ENCODE assay signal across 23 cellular contexts in the genomic region with DNA sequence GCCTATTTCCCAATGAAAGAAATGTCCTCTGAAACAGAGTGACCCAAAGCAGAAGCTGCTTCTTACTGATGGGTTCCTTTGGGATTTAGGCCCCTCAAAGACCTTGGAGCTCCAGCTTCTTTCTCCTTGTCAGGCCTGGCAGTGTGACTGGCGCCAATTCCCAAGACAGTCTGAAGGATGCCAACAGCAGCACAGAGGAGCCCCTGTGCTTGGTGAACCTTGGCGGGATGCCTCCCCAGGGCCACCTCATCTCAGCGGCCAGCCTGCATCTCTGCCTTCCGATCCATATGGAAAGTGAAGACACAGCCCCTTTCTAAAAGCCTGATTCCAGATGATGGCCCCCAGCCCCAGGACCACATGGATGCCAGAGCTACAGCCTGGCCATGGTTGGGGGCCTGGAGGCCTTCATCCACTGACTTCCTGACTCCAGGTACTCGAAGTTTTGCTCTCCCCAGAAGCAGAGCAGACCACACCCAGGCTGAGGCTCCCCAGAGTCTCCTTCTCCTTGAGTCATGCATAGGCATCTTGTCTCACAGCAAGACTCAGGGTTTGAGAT. TPM values are rescaled to one million over a fixed set of nuclear protein-coding genes. Genes with fewer than 3 reads are reported as not detected.
DNase-seq lines count a peak whose midpoint lies in the region; ATAC-seq and TF ChIP-seq lines count a peak whose summit lies in the region.
"Had no signal": no experiment of that assay in that cellular context is flagged by ENCODE, and none has a peak within 500 bp of the region (broad histone marks: within the 10 kb centered on the region; RNA-seq: fewer than 3 reads in every experiment).

No MANE protein-coding gene starts in this region.

- H3K36me3 Mint-ChIP-seq in CD4-positive, alpha-beta T cell (ENCODE audit: low read depth) = peaks cover 57% of the 10 kb centered on the region

- TF ChIP-seq POLR2A in erythroblast (IDR thresholded peaks at IDR 0.05; ENCODE audit: low read length) (no peak), sigmoid colon (IDR thresholded peaks at IDR 0.05) (no peak)

- TF ChIP-seq EP300 in sigmoid colon (IDR thresholded peaks at IDR 0.05) = no peak

- H3K27ac ChIP-seq in CD4-positive, alpha-beta T cell (ENCODE audit: low read depth, low read length) = no peak overlapping the region
- no peak overlapping the region for H3K27ac ChIP-seq in RWPE2 (ENCODE audit: poor library complexity, severe bottlenecking)
- H3K27ac ChIP-seq in sigmoid colon = no peak overlapping the region
- H3K27ac ChIP-seq: RWPE1, SK-N-MC had no signal

- H3K4me1 Mint-ChIP-seq in CD4-positive, alpha-beta T cell (ENCODE audit: low read depth) = peaks cover 6% of the 10 kb centered on the region

- no peak for ATAC-seq in CD4-positive, alpha-beta T cell (ENCODE audit: poor library complexity)
- ATAC-seq in RWPE2 (ENCODE audit: low read depth) (no peak), GM19351 (IDR thresholded peaks at IDR 0.05; ENCODE audit: unreplicated experiment) (no peak)
- ATAC-seq: Panc1 had no signal

- H3K9me3 ChIP-seq in CD4-positive, alpha-beta T cell (ENCODE audit: control insufficient read depth, low read length) = no peaks in the 10 kb centered on the region
- H3K9me3 ChIP-seq in RWPE2 (ENCODE audit: severe bottlenecking) = no peaks in the 10 kb centered on the region
- H3K9me3 ChIP-seq in sigmoid colon = no peaks in the 10 kb centered on the region
- H3K9me3 ChIP-seq: Caco-2 had no signal

- DNase-seq in CD4-positive, alpha-beta T cell = no peak
- peak; percentile 18 for DNase-seq in RWPE2 (ENCODE audit: low spot score)
- peak; percentile 32 to 52 for DNase-seq in erythroblast (lab: John Stamatoyannopoulos, UW)
- DNase-seq in sigmoid colon = peak; percentile 50
- DNase-seq in CD1c-positive myeloid dendritic cell (ENCODE audit: extremely low spot score) = no peak
- no peak for DNase-seq in dermis blood vessel endothelial cell
- DNase-seq in GM03348 (ENCODE audit: low spot score) = no peak
- DNase-seq: 8988T; ACHN; Caco-2; CD4-positive, CD25-positive, alpha-beta regulatory T cell; GDM1; NCI-H1092; NCI-H1436; NCI-H187; NCI-H2107; NCI-H524 treated with DMSO at 0.1 percent for 48 hours; NCI-H774; SIG-M5 had no signal

- no peaks in the 10 kb centered on the region for H3K27me3 Mint-ChIP-seq in CD4-positive, alpha-beta T cell
- H3K27me3 Mint-ChIP-seq: CD4-positive, CD25-positive, alpha-beta regulatory T cell had no signal

- H3K27ac Mint-ChIP-seq in CD4-positive, alpha-beta T cell = peak overlapping the region; percentile 44

- H3K4me3 ChIP-seq in RWPE2 (ENCODE audit: severe bottlenecking) = no peak overlapping the region
- H3K4me3 ChIP-seq in sigmoid colon = no peak overlapping the region
- H3K4me3 ChIP-seq: SK-N-MC had no signal

- 93 to 96% methylated on average over 5 of the region's 5 CpGs for WGBS in sigmoid colon, 2 donors

- no peaks in the 10 kb centered on the region for H3K27me3 ChIP-seq in CD4-positive, alpha-beta T cell (ENCODE audit: control insufficient read depth, insufficient read depth, low read length)
- no peaks in the 10 kb centered on the region for H3K27me3 ChIP-seq in RWPE2 (ENCODE audit: insufficient read depth, poor library complexity, severe bottlenecking)
- H3K27me3 ChIP-seq in sigmoid colon = no peaks in the 10 kb centered on the region

- H3K4me1 ChIP-seq in RWPE2 (ENCODE audit: insufficient read depth, poor library complexity, severe bottlenecking) = no peaks in the 10 kb centered on the region
- no peaks in the 10 kb centered on the region for H3K4me1 ChIP-seq in sigmoid colon
- H3K4me1 ChIP-seq: Caco-2 had no signal

- CTCF ChIA-PET in CD4-positive, alpha-beta T cell (lab: Charles Lee) = no interaction called here

- H3K36me3 ChIP-seq in RWPE2 (ENCODE audit: low read depth) (no peaks in the 10 kb centered on the region), sigmoid colon (peaks cover 0 to 34% (median 11%) of the 10 kb centered on the region in 4 donors)

- H3K4me3 Mint-ChIP-seq in CD4-positive, alpha-beta T cell = no peak overlapping the region
- H3K4me3 Mint-ChIP-seq: CD4-positive, CD25-positive, alpha-beta regulatory T cell had no signal

- TF ChIP-seq CTCF in CD4-positive, alpha-beta T cell (IDR thresholded peaks at IDR 0.05) = no peak
- TF ChIP-seq CTCF in RWPE2 (IDR thresholded peaks at IDR 0.05; ENCODE audit: poor library complexity, severe bottlenecking) (no peak), sigmoid colon (IDR thresholded peaks at IDR 0.05) (no peak)

- POLR2A ChIA-PET in CD4-positive, alpha-beta T cell (lab: Charles Lee) = no interaction called here

- intact Hi-C loops in CD4-positive, alpha-beta T cell (cut with DNase I, micrococcal nuclease) = no loop called here
- intact Hi-C loops in sigmoid colon (cut with DNase I) = no loop called here

- H3K9me3 Mint-ChIP-seq in CD4-positive, alpha-beta T cell = no peaks in the 10 kb centered on the region
- H3K9me3 Mint-ChIP-seq: CD4-positive, CD25-positive, alpha-beta regulatory T cell had no signal

RNA-seq across cellular contexts. Expression of a gene that starts 45.4 kb away (rescaled TPM):
- 10 to 100 TPM; 69.7 to 76.4 TPM for total RNA-seq in CD4-positive, alpha-beta T cell
- total RNA-seq in sigmoid colon = 100 to 1,000 TPM in 3 of 4 donors, 10 to 100 TPM in 1; 89.7 to 122 (median 111) TPM
- 10 to 100 TPM; 28.4 to 42.0 (median 33.5) TPM for polyA plus RNA-seq in sigmoid colon
- 20.7 and 37.1 TPM in 2 replicates for total RNA-seq in dermis blood vessel endothelial cell

Comparison
In these comparisons a context has a peak if more than half of its experiments do, and no peak if none do; other contexts are left out.
1. DNase-seq: peak in RWPE2 (single experiment), erythroblast (2 of 2) and sigmoid colon (single experiment); none in CD4-positive, alpha-beta T cell (0 of 10), CD1c-positive myeloid dendritic cell (single experiment), dermis blood vessel endothelial cell (single experiment) and GM03348 (single experiment).